1 cellular context compared by ENCODE assay signal in the genomic region with DNA sequence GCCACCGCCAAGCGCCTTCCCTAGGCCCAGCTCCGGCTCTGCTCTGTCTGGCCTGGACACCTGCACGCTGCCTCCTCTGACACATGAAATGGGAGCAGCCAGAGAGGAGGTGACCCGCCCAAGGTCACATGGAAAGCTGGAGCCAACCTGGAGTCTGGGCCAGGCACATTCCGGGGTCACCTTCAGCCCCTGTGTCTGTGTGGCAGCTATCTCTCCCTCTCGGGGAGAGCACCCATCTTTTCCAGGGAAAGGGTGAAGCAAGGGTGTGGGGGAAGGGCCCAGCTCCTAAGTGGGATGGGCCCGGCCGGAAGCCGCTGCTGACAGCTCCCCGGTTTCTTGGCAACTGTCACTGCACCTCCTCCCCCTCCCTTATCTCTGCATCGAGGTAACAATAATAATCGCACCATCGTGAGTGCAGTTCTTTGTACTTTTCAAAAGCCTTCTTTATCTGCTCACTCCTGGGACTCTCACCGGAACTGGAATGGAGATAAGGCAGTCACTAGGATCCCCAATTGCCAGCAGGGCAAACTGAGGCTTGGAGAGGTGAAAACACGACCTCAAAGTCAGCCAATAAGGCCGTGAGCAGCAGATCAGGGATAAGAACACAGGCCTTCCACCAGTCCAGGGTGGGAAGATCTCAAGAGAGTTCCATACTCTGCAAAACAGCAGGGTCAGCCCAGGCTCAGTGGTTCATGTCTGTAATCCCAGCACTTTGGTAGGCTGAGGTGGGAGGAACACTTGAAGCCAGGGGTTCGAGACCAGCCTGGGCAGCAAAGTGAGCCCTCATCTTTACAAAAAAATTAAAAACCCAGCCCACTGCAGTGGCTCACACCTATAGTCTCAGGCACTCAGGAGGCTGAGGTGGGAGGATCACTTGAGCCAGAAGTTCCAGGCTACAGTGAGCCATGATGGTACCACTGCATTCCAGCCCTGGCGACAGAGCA.
TF ChIP-seq lines count a peak whose summit lies in the region.

No MANE protein-coding gene starts in this region.

TF ChIP-seq in K562, 482 proteins besides CTCF, POLR2A, EP300 and RAD21 (continued from another document and continues in another):
- TF ChIP-seq, protein P1, sequence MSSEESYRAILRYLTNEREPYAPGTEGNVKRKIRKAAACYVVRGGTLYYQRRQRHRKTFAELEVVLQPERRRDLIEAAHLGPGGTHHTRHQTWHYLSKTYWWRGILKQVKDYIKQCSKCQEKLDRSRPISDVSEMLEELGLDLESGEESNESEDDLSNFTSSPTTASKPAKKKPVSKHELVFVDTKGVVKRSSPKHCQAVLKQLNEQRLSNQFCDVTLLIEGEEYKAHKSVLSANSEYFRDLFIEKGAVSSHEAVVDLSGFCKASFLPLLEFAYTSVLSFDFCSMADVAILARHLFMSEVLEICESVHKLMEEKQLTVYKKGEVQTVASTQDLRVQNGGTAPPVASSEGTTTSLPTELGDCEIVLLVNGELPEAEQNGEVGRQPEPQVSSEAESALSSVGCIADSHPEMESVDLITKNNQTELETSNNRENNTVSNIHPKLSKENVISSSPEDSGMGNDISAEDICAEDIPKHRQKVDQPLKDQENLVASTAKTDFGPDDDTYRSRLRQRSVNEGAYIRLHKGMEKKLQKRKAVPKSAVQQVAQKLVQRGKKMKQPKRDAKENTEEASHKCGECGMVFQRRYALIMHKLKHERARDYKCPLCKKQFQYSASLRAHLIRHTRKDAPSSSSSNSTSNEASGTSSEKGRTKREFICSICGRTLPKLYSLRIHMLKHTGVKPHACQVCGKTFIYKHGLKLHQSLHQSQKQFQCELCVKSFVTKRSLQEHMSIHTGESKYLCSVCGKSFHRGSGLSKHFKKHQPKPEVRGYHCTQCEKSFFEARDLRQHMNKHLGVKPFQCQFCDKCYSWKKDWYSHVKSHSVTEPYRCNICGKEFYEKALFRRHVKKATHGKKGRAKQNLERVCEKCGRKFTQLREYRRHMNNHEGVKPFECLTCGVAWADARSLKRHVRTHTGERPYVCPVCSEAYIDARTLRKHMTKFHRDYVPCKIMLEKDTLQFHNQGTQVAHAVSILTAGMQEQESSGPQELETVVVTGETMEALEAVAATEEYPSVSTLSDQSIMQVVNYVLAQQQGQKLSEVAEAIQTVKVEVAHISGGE (CRISPR knock-in tag; IDR thresholded peaks at IDR 0.05), result peak in 1 of 3 experiments; percentile 82; a peak in 1 of 6 replicates
- TF ChIP-seq, protein P2, sequence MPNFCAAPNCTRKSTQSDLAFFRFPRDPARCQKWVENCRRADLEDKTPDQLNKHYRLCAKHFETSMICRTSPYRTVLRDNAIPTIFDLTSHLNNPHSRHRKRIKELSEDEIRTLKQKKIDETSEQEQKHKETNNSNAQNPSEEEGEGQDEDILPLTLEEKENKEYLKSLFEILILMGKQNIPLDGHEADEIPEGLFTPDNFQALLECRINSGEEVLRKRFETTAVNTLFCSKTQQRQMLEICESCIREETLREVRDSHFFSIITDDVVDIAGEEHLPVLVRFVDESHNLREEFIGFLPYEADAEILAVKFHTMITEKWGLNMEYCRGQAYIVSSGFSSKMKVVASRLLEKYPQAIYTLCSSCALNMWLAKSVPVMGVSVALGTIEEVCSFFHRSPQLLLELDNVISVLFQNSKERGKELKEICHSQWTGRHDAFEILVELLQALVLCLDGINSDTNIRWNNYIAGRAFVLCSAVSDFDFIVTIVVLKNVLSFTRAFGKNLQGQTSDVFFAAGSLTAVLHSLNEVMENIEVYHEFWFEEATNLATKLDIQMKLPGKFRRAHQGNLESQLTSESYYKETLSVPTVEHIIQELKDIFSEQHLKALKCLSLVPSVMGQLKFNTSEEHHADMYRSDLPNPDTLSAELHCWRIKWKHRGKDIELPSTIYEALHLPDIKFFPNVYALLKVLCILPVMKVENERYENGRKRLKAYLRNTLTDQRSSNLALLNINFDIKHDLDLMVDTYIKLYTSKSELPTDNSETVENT (CRISPR knock-in tag; IDR thresholded peaks at IDR 0.05), result peak; percentile 14; the same call in 1 of the 2 replicates
- no peak for TF ChIP-seq RBM15 (IDR thresholded peaks at IDR 0.05; ENCODE audit: insufficient read depth, low read length)
- TF ChIP-seq GTF2E2 (tag; IDR thresholded peaks at IDR 0.05), result no peak; the same call in 1 of the 2 replicates
- TF ChIP-seq E2F3 (CRISPR knock-in tag; IDR thresholded peaks at IDR 0.05), result no peak; the same call in 1 of the 2 replicates
- TF ChIP-seq, protein P3, sequence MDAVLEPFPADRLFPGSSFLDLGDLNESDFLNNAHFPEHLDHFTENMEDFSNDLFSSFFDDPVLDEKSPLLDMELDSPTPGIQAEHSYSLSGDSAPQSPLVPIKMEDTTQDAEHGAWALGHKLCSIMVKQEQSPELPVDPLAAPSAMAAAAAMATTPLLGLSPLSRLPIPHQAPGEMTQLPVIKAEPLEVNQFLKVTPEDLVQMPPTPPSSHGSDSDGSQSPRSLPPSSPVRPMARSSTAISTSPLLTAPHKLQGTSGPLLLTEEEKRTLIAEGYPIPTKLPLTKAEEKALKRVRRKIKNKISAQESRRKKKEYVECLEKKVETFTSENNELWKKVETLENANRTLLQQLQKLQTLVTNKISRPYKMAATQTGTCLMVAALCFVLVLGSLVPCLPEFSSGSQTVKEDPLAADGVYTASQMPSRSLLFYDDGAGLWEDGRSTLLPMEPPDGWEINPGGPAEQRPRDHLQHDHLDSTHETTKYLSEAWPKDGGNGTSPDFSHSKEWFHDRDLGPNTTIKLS (IDR thresholded peaks at IDR 0.05; ENCODE audit: borderline replicate concordance, low read depth), result peak; percentile 58; the same call in 1 of the 2 replicates
- TF ChIP-seq GABPA (tag; conservative IDR thresholded peaks at IDR 0.05; ENCODE audit: low read depth), result peak; percentile 91
- TF ChIP-seq HDAC3 (IDR thresholded peaks at IDR 0.05; ENCODE audit: borderline replicate concordance, partially characterized antibody), result no peak
- peak; percentile 52 for TF ChIP-seq SMAD1 (IDR thresholded peaks at IDR 0.05; ENCODE audit: low read depth, low read length, partially characterized antibody)
- TF ChIP-seq, protein P4, sequence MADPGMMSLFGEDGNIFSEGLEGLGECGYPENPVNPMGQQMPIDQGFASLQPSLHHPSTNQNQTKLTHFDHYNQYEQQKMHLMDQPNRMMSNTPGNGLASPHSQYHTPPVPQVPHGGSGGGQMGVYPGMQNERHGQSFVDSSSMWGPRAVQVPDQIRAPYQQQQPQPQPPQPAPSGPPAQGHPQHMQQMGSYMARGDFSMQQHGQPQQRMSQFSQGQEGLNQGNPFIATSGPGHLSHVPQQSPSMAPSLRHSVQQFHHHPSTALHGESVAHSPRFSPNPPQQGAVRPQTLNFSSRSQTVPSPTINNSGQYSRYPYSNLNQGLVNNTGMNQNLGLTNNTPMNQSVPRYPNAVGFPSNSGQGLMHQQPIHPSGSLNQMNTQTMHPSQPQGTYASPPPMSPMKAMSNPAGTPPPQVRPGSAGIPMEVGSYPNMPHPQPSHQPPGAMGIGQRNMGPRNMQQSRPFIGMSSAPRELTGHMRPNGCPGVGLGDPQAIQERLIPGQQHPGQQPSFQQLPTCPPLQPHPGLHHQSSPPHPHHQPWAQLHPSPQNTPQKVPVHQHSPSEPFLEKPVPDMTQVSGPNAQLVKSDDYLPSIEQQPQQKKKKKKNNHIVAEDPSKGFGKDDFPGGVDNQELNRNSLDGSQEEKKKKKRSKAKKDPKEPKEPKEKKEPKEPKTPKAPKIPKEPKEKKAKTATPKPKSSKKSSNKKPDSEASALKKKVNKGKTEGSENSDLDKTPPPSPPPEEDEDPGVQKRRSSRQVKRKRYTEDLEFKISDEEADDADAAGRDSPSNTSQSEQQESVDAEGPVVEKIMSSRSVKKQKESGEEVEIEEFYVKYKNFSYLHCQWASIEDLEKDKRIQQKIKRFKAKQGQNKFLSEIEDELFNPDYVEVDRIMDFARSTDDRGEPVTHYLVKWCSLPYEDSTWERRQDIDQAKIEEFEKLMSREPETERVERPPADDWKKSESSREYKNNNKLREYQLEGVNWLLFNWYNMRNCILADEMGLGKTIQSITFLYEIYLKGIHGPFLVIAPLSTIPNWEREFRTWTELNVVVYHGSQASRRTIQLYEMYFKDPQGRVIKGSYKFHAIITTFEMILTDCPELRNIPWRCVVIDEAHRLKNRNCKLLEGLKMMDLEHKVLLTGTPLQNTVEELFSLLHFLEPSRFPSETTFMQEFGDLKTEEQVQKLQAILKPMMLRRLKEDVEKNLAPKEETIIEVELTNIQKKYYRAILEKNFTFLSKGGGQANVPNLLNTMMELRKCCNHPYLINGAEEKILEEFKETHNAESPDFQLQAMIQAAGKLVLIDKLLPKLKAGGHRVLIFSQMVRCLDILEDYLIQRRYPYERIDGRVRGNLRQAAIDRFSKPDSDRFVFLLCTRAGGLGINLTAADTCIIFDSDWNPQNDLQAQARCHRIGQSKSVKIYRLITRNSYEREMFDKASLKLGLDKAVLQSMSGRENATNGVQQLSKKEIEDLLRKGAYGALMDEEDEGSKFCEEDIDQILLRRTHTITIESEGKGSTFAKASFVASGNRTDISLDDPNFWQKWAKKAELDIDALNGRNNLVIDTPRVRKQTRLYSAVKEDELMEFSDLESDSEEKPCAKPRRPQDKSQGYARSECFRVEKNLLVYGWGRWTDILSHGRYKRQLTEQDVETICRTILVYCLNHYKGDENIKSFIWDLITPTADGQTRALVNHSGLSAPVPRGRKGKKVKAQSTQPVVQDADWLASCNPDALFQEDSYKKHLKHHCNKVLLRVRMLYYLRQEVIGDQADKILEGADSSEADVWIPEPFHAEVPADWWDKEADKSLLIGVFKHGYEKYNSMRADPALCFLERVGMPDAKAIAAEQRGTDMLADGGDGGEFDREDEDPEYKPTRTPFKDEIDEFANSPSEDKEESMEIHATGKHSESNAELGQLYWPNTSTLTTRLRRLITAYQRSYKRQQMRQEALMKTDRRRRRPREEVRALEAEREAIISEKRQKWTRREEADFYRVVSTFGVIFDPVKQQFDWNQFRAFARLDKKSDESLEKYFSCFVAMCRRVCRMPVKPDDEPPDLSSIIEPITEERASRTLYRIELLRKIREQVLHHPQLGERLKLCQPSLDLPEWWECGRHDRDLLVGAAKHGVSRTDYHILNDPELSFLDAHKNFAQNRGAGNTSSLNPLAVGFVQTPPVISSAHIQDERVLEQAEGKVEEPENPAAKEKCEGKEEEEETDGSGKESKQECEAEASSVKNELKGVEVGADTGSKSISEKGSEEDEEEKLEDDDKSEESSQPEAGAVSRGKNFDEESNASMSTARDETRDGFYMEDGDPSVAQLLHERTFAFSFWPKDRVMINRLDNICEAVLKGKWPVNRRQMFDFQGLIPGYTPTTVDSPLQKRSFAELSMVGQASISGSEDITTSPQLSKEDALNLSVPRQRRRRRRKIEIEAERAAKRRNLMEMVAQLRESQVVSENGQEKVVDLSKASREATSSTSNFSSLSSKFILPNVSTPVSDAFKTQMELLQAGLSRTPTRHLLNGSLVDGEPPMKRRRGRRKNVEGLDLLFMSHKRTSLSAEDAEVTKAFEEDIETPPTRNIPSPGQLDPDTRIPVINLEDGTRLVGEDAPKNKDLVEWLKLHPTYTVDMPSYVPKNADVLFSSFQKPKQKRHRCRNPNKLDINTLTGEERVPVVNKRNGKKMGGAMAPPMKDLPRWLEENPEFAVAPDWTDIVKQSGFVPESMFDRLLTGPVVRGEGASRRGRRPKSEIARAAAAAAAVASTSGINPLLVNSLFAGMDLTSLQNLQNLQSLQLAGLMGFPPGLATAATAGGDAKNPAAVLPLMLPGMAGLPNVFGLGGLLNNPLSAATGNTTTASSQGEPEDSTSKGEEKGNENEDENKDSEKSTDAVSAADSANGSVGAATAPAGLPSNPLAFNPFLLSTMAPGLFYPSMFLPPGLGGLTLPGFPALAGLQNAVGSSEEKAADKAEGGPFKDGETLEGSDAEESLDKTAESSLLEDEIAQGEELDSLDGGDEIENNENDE (IDR thresholded peaks at IDR 0.05; ENCODE audit: low read depth, low read length), result no peak
- TF ChIP-seq TARDBP (IDR thresholded peaks at IDR 0.05), result peak; percentile 59; the same call in 1 of the 2 replicates
- TF ChIP-seq HNRNPLL (IDR thresholded peaks at IDR 0.05; ENCODE audit: low read depth, low read length, poor library complexity, severe bottlenecking), result no peak
- no peak for TF ChIP-seq GTF2A2 (tag; IDR thresholded peaks at IDR 0.05)
- TF ChIP-seq WHSC1 (IDR thresholded peaks at IDR 0.05; ENCODE audit: low read length), result peak; percentile 86
- no peak for TF ChIP-seq MCM7 (IDR thresholded peaks at IDR 0.05)
- TF ChIP-seq FOS (IDR thresholded peaks at IDR 0.05; ENCODE audit: extremely low read depth, insufficient read length), result peak; percentile 1
- TF ChIP-seq NR2C2 (CRISPR knock-in tag; IDR thresholded peaks at IDR 0.05), result no peak
- peak; percentile 82 for TF ChIP-seq NR2C2 (tag; IDR thresholded peaks at IDR 0.05)
- TF ChIP-seq, protein P5, sequence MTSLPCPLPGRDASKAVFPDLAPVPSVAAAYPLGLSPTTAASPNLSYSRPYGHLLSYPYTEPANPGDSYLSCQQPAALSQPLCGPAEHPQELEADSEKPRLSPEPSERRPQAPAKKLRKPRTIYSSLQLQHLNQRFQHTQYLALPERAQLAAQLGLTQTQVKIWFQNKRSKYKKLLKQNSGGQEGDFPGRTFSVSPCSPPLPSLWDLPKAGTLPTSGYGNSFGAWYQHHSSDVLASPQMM (CRISPR knock-in tag; IDR thresholded peaks at IDR 0.05), result no peak
- TF ChIP-seq PHTF2 (CRISPR knock-in tag; IDR thresholded peaks at IDR 0.05), result no peak
- TF ChIP-seq TEAD4 (IDR thresholded peaks at IDR 0.05; ENCODE audit: low read length), result peak; percentile 88
- no peak for TF ChIP-seq TEAD4 (CRISPR knock-in tag; IDR thresholded peaks at IDR 0.05; ENCODE audit: borderline replicate concordance)
- TF ChIP-seq, protein P6, sequence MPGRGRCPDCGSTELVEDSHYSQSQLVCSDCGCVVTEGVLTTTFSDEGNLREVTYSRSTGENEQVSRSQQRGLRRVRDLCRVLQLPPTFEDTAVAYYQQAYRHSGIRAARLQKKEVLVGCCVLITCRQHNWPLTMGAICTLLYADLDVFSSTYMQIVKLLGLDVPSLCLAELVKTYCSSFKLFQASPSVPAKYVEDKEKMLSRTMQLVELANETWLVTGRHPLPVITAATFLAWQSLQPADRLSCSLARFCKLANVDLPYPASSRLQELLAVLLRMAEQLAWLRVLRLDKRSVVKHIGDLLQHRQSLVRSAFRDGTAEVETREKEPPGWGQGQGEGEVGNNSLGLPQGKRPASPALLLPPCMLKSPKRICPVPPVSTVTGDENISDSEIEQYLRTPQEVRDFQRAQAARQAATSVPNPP (IDR thresholded peaks at IDR 0.05; ENCODE audit: borderline replicate concordance, insufficient read depth, insufficient read length), result no peak
- TF ChIP-seq, protein P7, sequence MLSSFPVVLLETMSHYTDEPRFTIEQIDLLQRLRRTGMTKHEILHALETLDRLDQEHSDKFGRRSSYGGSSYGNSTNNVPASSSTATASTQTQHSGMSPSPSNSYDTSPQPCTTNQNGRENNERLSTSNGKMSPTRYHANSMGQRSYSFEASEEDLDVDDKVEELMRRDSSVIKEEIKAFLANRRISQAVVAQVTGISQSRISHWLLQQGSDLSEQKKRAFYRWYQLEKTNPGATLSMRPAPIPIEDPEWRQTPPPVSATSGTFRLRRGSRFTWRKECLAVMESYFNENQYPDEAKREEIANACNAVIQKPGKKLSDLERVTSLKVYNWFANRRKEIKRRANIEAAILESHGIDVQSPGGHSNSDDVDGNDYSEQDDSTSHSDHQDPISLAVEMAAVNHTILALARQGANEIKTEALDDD (IDR thresholded peaks at IDR 0.05), result no peak
- TF ChIP-seq MYBL2 (IDR thresholded peaks at IDR 0.05; ENCODE audit: low read depth), result no peak; the same call in 1 of the 2 replicates
- TF ChIP-seq MYBL2 (CRISPR knock-in tag; IDR thresholded peaks at IDR 0.05; ENCODE audit: borderline replicate concordance), result no peak
- no peak for TF ChIP-seq ZNF699 (CRISPR knock-in tag; IDR thresholded peaks at IDR 0.05; ENCODE audit: insufficient replicate concordance)
- 0 out of 2 replicates have a peak, but pooled peaks have one; percentile 64 for TF ChIP-seq HEY1 (CRISPR knock-in tag; IDR thresholded peaks at IDR 0.05; ENCODE audit: borderline replicate concordance)
- peak; percentile 85 for TF ChIP-seq MECOM (CRISPR knock-in tag; IDR thresholded peaks at IDR 0.05)
- peak; percentile 50; the same call in 1 of the 2 replicates for TF ChIP-seq ZNF76 (CRISPR knock-in tag; IDR thresholded peaks at IDR 0.05; ENCODE audit: borderline replicate concordance)
- TF ChIP-seq SNIP1 (IDR thresholded peaks at IDR 0.05; ENCODE audit: low read depth), result no peak
